In the genomic region with DNA sequence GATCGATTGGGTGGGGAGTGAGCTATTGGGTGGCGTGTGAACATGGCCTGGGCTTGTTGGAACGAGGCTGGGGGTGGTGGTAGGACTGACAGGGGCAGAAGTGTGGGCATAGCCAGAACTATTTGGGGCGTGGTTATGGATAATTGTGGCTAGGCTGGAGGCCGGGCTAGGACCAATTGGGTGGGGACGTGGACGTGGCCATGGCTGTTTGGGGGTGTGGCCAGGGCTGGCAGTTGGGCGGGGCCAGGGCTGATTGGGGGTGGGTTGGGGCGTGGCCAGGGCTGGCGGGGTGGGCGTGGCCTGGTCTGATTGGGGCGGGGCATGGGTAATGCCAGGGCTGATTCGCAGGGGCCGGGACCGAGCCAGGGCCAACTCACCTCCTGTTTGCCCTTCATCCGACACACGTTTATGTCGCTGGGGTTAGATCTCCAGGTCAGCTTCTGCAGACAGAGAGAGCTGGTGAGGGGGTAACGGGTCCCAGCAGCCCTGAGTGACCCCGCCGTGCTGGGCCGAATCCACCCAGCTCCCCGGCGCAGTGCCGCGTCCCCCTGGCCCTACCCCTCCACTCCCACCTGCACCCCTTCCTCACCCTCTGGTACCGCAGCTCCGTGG, we compare ENCODE assay signal across 8 cellular contexts. TPM values are rescaled to one million over a fixed set of nuclear protein-coding genes. Genes with fewer than 3 reads are reported as not detected.
DNase-seq lines count a peak whose midpoint lies in the region; ATAC-seq, FAIRE-seq and TF ChIP-seq lines count a peak whose summit lies in the region.

No MANE protein-coding gene starts in this region.

- no peaks in the 10 kb centered on the region for H3K79me2 ChIP-seq in GM23338 (replicated peaks; ENCODE audit: insufficient read depth)

- TF ChIP-seq RAD21 in A549 (conservative IDR thresholded peaks at IDR 0.05 in 1 of 2, IDR thresholded peaks at IDR 0.05 in 1 of 2), result no peak

- no peaks in the 10 kb centered on the region for H3K9me2 ChIP-seq in GM23338 (ENCODE audit: insufficient read depth)

- no peak overlapping the region; the same call in 2 of the 3 replicates for H3K4me3 ChIP-seq in A549
- no peak overlapping the region for H3K4me3 ChIP-seq in GM23338
- no peak overlapping the region for H3K4me3 ChIP-seq in RWPE2 (ENCODE audit: severe bottlenecking)
- no peak overlapping the region for H3K4me3 ChIP-seq in right cardiac atrium (ENCODE audit: low read length)
- no peak overlapping the region for H3K4me3 ChIP-seq in prostate gland

- H3F3A ChIP-seq in GM23338 (replicated peaks; ENCODE audit: low read depth), result peaks cover 9% of the 10 kb centered on the region; the same call in 1 of the 2 replicates

- no peak overlapping the region for H3K4me3 Mint-ChIP-seq in GM23338

- no peak overlapping the region for H3K27ac Mint-ChIP-seq in GM23338

- no peak overlapping the region for H2AFZ ChIP-seq in GM23338

- WGBS in A549 (ENCODE audit: missing lambda C conversion rate), result 38% methylated on average over 19 of the region's 28 CpGs
- 75% methylated on average over 28 of the region's 28 CpGs for WGBS in right cardiac atrium
- 86% methylated on average over 24 of the region's 28 CpGs for WGBS in prostate gland

- peaks cover 4% of the 10 kb centered on the region for H3K36me3 ChIP-seq in GM23338 (ENCODE audit: insufficient read depth)
- H3K36me3 ChIP-seq in RWPE2 (ENCODE audit: low read depth), result no peaks in the 10 kb centered on the region
- H3K36me3 ChIP-seq in prostate gland, result no peaks in the 10 kb centered on the region

- H3K4me1 Mint-ChIP-seq in GM23338, result peaks cover 7% of the 10 kb centered on the region; the same call in 2 of the 3 replicates

- H3K36me3 Mint-ChIP-seq in GM23338 (ENCODE audit: low read depth), result peaks cover 38% of the 10 kb centered on the region

- H3K27ac ChIP-seq in A549 (peak overlapping the region in 1 of 2 experiments; percentile 59; a peak in 2 of 6 replicates), GM23338 (ENCODE audit: low read depth) (no peak overlapping the region), RWPE2 (ENCODE audit: poor library complexity, severe bottlenecking) (no peak overlapping the region), right cardiac atrium (ENCODE audit: low read length) (no peak overlapping the region), prostate gland (no peak overlapping the region)

- H3K4me1 ChIP-seq in A549, result peaks cover 13% of the 10 kb centered on the region
- no peaks in the 10 kb centered on the region; the same call in 1 of the 2 replicates for H3K4me1 ChIP-seq in GM23338 (ENCODE audit: insufficient read depth)
- no peaks in the 10 kb centered on the region for H3K4me1 ChIP-seq in RWPE2 (ENCODE audit: insufficient read depth, poor library complexity, severe bottlenecking)
- H3K4me1 ChIP-seq in right cardiac atrium (ENCODE audit: control insufficient read depth, insufficient read depth, low read length), result no peaks in the 10 kb centered on the region
- H3K4me1 ChIP-seq in prostate gland (replicated peaks), result no peaks in the 10 kb centered on the region

- DNase-seq in A549 (ENCODE audit: low read depth in 1 of 2, low spot score in 1 of 2) (peak; percentile 70 to 82), GM23338 (ENCODE audit: low spot score) (peak; percentile 80), RWPE2 (ENCODE audit: low spot score) (no peak), right cardiac atrium (peak in 2 of 3 donors; percentile 53 to 59), NCI-H1694 treated with DMSO at 0.1 percent for 48 hours (lab: John Stamatoyannopoulos, UW) (no peak), cerebellar cortex (ENCODE audit: low spot score) (no peak), prostate gland (ENCODE audit: low spot score) (no peak), GF-D8 (lab: John Stamatoyannopoulos, UW) (no peak)

- H3K9me3 ChIP-seq in A549 (no peaks in the 10 kb centered on the region), RWPE2 (ENCODE audit: severe bottlenecking) (no peaks in the 10 kb centered on the region), right cardiac atrium (ENCODE audit: control insufficient read depth, low read length) (no peaks in the 10 kb centered on the region), prostate gland (no peaks in the 10 kb centered on the region)

- CTCF ChIA-PET in A549 (lab: Yijun Ruan, JAX), result interaction anchor here (0.7 to 3.8 kb wide), 9 partner anchors 10 to 156 kb away, joined by 3 to 18 read pairs (median 4); no protein-coding TSS in a partner anchor

- ATAC-seq in A549, result peak; percentile 51 to 79
- ATAC-seq in GM23338, result peak; percentile 77
- peak; percentile 54 for ATAC-seq in RWPE2 (ENCODE audit: low read depth)
- peak; percentile 11 to 51 for ATAC-seq in right cardiac atrium

- POLR2A ChIA-PET in A549 (lab: Yijun Ruan, JAX), result interaction anchor here (0.6 kb wide), 1 partner anchor 11 kb away, joined by 4 read pairs; no protein-coding TSS in a partner anchor

- H3K27me3 Mint-ChIP-seq in GM23338 (ENCODE audit: insufficient read depth, low read depth, poor library complexity), result peaks cover 20% of the 10 kb centered on the region

- H4K20me1 ChIP-seq in GM23338 (replicated peaks; ENCODE audit: insufficient read depth), result peaks cover 17% of the 10 kb centered on the region

- H3K27me3 ChIP-seq in GM23338 (ENCODE audit: insufficient read depth), result no peaks in the 10 kb centered on the region
- no peaks in the 10 kb centered on the region for H3K27me3 ChIP-seq in RWPE2 (ENCODE audit: insufficient read depth, poor library complexity, severe bottlenecking)
- H3K27me3 ChIP-seq in right cardiac atrium (ENCODE audit: control insufficient read depth, insufficient read depth), result no peaks in the 10 kb centered on the region
- no peaks in the 10 kb centered on the region for H3K27me3 ChIP-seq in prostate gland (replicated peaks; ENCODE audit: insufficient read depth)

- no peak for TF ChIP-seq EP300 in A549 (IDR thresholded peaks at IDR 0.05)

- intact Hi-C loops in right cardiac atrium (cut with DNase I) (loop anchor here in 2 of 4 donors (5.0 kb wide), 1 partner anchor 81 kb away; a partner anchor contains a TSS), prostate gland (cut with DNase I) (no loop called here)

- no peak for FAIRE-seq in A549 (lab: Jason Lieb, UNC)

- TF ChIP-seq CTCF in A549 (IDR thresholded peaks at IDR 0.05) (no peak), GM23338 (conservative IDR thresholded peaks at IDR 0.05; ENCODE audit: low read depth in 2 of 2) (no peak), RWPE2 (IDR thresholded peaks at IDR 0.05; ENCODE audit: poor library complexity, severe bottlenecking) (no peak), prostate gland (IDR thresholded peaks at IDR 0.05) (no peak)

- no peak for TF ChIP-seq POLR2A in A549 (IDR thresholded peaks at IDR 0.05; ENCODE audit: low read length)
- TF ChIP-seq POLR2A in prostate gland (IDR thresholded peaks at IDR 0.05), result no peak

- no peaks in the 10 kb centered on the region for H3K9me3 Mint-ChIP-seq in GM23338

- peak overlapping the region; percentile 58 for H3K4me2 ChIP-seq in A549
- no peak overlapping the region for H3K4me2 ChIP-seq in GM23338

TF ChIP-seq in A549, 52 proteins besides CTCF, POLR2A, EP300 and RAD21 (continues in another document):
- no peak for TF ChIP-seq JUN (IDR thresholded peaks at IDR 0.05)
- no peak for TF ChIP-seq ZNF302 (CRISPR knock-in tag; IDR thresholded peaks at IDR 0.05)

TF ChIP-seq in GM23338, 12 proteins besides CTCF, POLR2A, EP300 and RAD21 (continues in another document):
- TF ChIP-seq STAT1 (IDR thresholded peaks at IDR 0.05; ENCODE audit: unreplicated experiment), result no peak

RNA-seq across cellular contexts. Expression of a gene that starts 2.8 kb away (rescaled TPM):
- polyA plus RNA-seq in A549 (2011; rRNA removed), result 5.4 and 5.7 TPM in 2 replicates
- polyA plus RNA-seq in A549 (2012; cell fraction: cytosol; rRNA removed), result 8.7 and 11.2 TPM in 2 replicates
- polyA plus RNA-seq in A549 (2012; cell fraction: nucleus; rRNA removed), result 10.1 and 12.4 TPM in 2 replicates
- 8.0 to 9.0 TPM (median 9.0 TPM) in 3 replicates for polyA plus RNA-seq in A549 (2017; fragmentation: RNase III; extraction: RNeasy Plus Mini Kit Qiagen cat#74134 plus additional on column Dnase treatment)
- polyA minus RNA-seq in A549 (2011; rRNA and poly(A)+ RNA removed), result 16.0 and 17.2 TPM in 2 replicates
- total RNA-seq in GM23338 (2014; rRNA removed; shearing (Covaris generic)), result 39.8 and 42.7 TPM in 2 replicates
- polyA plus RNA-seq in GM23338 (2016; fragmentation: Nextera tagmentation; extraction: Ambion mirVana), result 5.3 and 6.9 TPM in 2 replicates
- total RNA-seq in right cardiac atrium, result 10 to 100 TPM in 1 of 4 donors, 1 to 10 TPM in 3; 4.2 to 10.4 (median 7.9) TPM
- polyA plus RNA-seq in right cardiac atrium, result 11.5 TPM
- 1 to 10 TPM; 4.3 to 7.8 TPM for total RNA-seq in prostate gland

RNA-seq across cellular contexts. Expression of a gene that starts 16.8 kb away (rescaled TPM):
- 0.18 and 0.21 TPM in 2 replicates for polyA plus RNA-seq in A549 (2011; rRNA removed)
- polyA plus RNA-seq in A549 (2012; cell fraction: cytosol; rRNA removed), result 0.03 and 0.05 TPM in 2 replicates
- polyA plus RNA-seq in A549 (2012; cell fraction: nucleus; rRNA removed), result 0.05 and 0.09 TPM in 2 replicates
- 0.03 to 0.04 TPM in 2 of 3 replicates, not detected in the other for polyA plus RNA-seq in A549 (2017; fragmentation: RNase III; extraction: RNeasy Plus Mini Kit Qiagen cat#74134 plus additional on column Dnase treatment)
- polyA minus RNA-seq in A549 (2011; rRNA and poly(A)+ RNA removed), result 0.08 and 0.19 TPM in 2 replicates
- 0.45 and 0.54 TPM in 2 replicates for total RNA-seq in GM23338 (2014; rRNA removed; shearing (Covaris generic))
- 0.21 and 0.43 TPM in 2 replicates for polyA plus RNA-seq in GM23338 (2016; fragmentation: Nextera tagmentation; extraction: Ambion mirVana)
- 1 to 10 TPM in 1 of 4 donors, under 1 TPM in 3; 0.20 to 1.1 (median 0.31) TPM for total RNA-seq in right cardiac atrium
- polyA plus RNA-seq in right cardiac atrium, result 0.41 TPM
- 1 to 10 TPM; 2.5 to 3.6 TPM for total RNA-seq in prostate gland

RNA-seq across cellular contexts. Expression of a gene that starts 21.7 kb away (rescaled TPM):
- polyA plus RNA-seq in A549 (2011; rRNA removed) (0.04 and 0.25 TPM in 2 replicates), A549 (2017; fragmentation: RNase III; extraction: RNeasy Plus Mini Kit Qiagen cat#74134 plus additional on column Dnase treatment) (0.08 to 0.11 TPM in 2 of 3 replicates, not detected in the other), GM23338 (2016; fragmentation: Nextera tagmentation; extraction: Ambion mirVana) (1.5 and 1.9 TPM in 2 replicates), right cardiac atrium (33.9 TPM)
- 0.04 and 0.05 TPM in 2 replicates for polyA plus RNA-seq in A549 (2012; cell fraction: cytosol; rRNA removed)
- polyA plus RNA-seq in A549 (2012; cell fraction: nucleus; rRNA removed), result 0.31 and 0.49 TPM in 2 replicates
- polyA minus RNA-seq in A549 (2011; rRNA and poly(A)+ RNA removed), result not detected in 2 replicates
- total RNA-seq in GM23338 (2014; rRNA removed; shearing (Covaris generic)), result 0.47 and 3.5 TPM in 2 replicates
- total RNA-seq in right cardiac atrium (10 to 100 TPM; 25.5 to 60.3 (median 28.2) TPM), prostate gland (10 to 100 TPM; 23.2 to 26.8 TPM)

RNA-seq across cellular contexts. Expression of a gene that starts 38.4 kb away (rescaled TPM):
- polyA plus RNA-seq in A549 (2011; rRNA removed), result 0.04 and 0.07 TPM in 2 replicates
- 0.07 and 0.10 TPM in 2 replicates for polyA plus RNA-seq in A549 (2012; cell fraction: cytosol; rRNA removed)
- 0.53 and 0.65 TPM in 2 replicates for polyA plus RNA-seq in A549 (2012; cell fraction: nucleus; rRNA removed)
- 0.20 to 0.24 TPM (median 0.23 TPM) in 3 replicates for polyA plus RNA-seq in A549 (2017; fragmentation: RNase III; extraction: RNeasy Plus Mini Kit Qiagen cat#74134 plus additional on column Dnase treatment)
- 0.05 TPM in 1 of 2 replicates, not detected in the other for polyA minus RNA-seq in A549 (2011; rRNA and poly(A)+ RNA removed)
- total RNA-seq in GM23338 (2014; rRNA removed; shearing (Covaris generic)), result 0.59 and 0.70 TPM in 2 replicates
- 0.19 and 0.21 TPM in 2 replicates for polyA plus RNA-seq in GM23338 (2016; fragmentation: Nextera tagmentation; extraction: Ambion mirVana)
- 100 to 1,000 TPM; 102 to 201 (median 112) TPM for total RNA-seq in right cardiac atrium
- 171 TPM for polyA plus RNA-seq in right cardiac atrium
- total RNA-seq in prostate gland, result 10 to 100 TPM in 1 of 2 donors, 1 to 10 TPM in 1; 8.2 to 13.9 TPM

Comparison
In these comparisons a context has a peak if more than half of its experiments do, and no peak if none do; other contexts are left out.
1. DNase-seq: peak in A549 (2 of 2), GM23338 (single experiment) and right cardiac atrium (2 of 3); none in RWPE2 (single experiment), NCI-H1694 treated with DMSO at 0.1 percent for 48 hours (single experiment), cerebellar cortex (single experiment), prostate gland (single experiment) and GF-D8 (single experiment).
2. Peak in every context shown above with its lines, with median percentiles within 50 percentile points of each other: ATAC-seq.